ENCODE assay signal across 13 cellular contexts in genomic region chr13:114069376-114070097, GRCh38.
A peak's percentile ranks its signal among the peaks of the same experiment; 100 is the strongest.
DNase-seq lines count a peak whose midpoint lies in the region; ATAC-seq, FAIRE-seq and TF ChIP-seq lines count a peak whose summit lies in the region.
"Had no signal": no experiment of that assay in that cellular context is flagged by ENCODE, and none has a peak within 500 bp of the region (broad histone marks: within the 10 kb centered on the region; RNA-seq: fewer than 3 reads in every experiment).

No MANE protein-coding gene starts in this region.

- H3K9me3 ChIP-seq in Peyer's patch: no peaks in the 10 kb centered on the region
- H3K9me3 ChIP-seq in kidney (ENCODE audit: control insufficient read depth in 1 of 2, low read length in 2 of 2): no peaks in the 10 kb centered on the region
- H3K9me3 ChIP-seq in skeletal muscle tissue (ENCODE audit: control insufficient read depth in 3 of 3, low read length in 3 of 3): no peaks in the 10 kb centered on the region
- H3K9me3 ChIP-seq: SJCRH30 had no signal

- H3K4me1 Mint-ChIP-seq in CD14-positive monocyte: peaks cover 46% of the 10 kb centered on the region

- H3K4me1 ChIP-seq in Peyer's patch (peaks cover 3 to 41% (median 36%) of the 10 kb centered on the region in 4 donors), kidney (ENCODE audit: control insufficient read depth in 1 of 2, insufficient read depth in 1 of 2, low read depth in 1 of 2, low read length in 2 of 2) (peaks cover 0 to 14% of the 10 kb centered on the region in 2 donors), skeletal muscle tissue (ENCODE audit: control insufficient read depth in 3 of 3, insufficient read depth in 3 of 3, low read length in 3 of 3) (peaks cover 36 to 53% (median 42%) of the 10 kb centered on the region in 3 donors)

- TF ChIP-seq POLR2A in Peyer's patch (IDR thresholded peaks at IDR 0.05): no peak

- H3K27ac ChIP-seq in Peyer's patch (peak overlapping the region; percentile 83 to 93 (median 86)), kidney (ENCODE audit: low read depth in 2 of 2, low read length in 2 of 2) (no peak overlapping the region), skeletal muscle tissue (ENCODE audit: low read depth, low read length) (peak overlapping the region; percentile 72)
- H3K27ac ChIP-seq: SJCRH30 had no signal

- TF ChIP-seq CTCF in CD14-positive monocyte (IDR thresholded peaks at IDR 0.05) (no peak), Peyer's patch (IDR thresholded peaks at IDR 0.05) (no peak), kidney (IDR thresholded peaks at IDR 0.05; ENCODE audit: borderline replicate concordance, extremely low read depth, insufficient read depth) (no peak)

- H3K4me3 ChIP-seq in Peyer's patch: no peak overlapping the region
- H3K4me3 ChIP-seq in kidney (ENCODE audit: low read length in 2 of 2): no peak overlapping the region
- no peak overlapping the region for H3K4me3 ChIP-seq in skeletal muscle tissue (ENCODE audit: low read length in 3 of 3)
- H3K4me3 ChIP-seq: SJCRH30 had no signal

- ATAC-seq in HG02970 (IDR thresholded peaks at IDR 0.05; ENCODE audit: low FRiP score, unreplicated experiment): no peak
- ATAC-seq: stimulated activated naive CD8-positive, alpha-beta T cell treated with anti-CD3 and anti-CD28 coated beads, Interleukin-15, Interleukin-2, amounts not matched to agents 100 U/mL and 50 U/mL, for 24 hours had no signal

- DNase-seq in CD14-positive monocyte (ENCODE audit: low spot score) (no peak), Peyer's patch (peak in 2 of 3 donors; percentile 26 to 44), kidney (peak; percentile 70), OCI-M1 (lab: John Stamatoyannopoulos, UW) (no peak), medulla oblongata (ENCODE audit: extremely low spot score) (no peak), NCI-H2171 (lab: John Stamatoyannopoulos, UW) (no peak)
- DNase-seq: activated CD4-positive, alpha-beta T cell treated with anti-CD3 and anti-CD28 coated beads for 48 hours; amygdala; NCI-H345; SJCRH30 had no signal

- H3K27ac Mint-ChIP-seq in CD14-positive monocyte: peak overlapping the region; percentile 94 to 100 (median 97)

- H3K27me3 Mint-ChIP-seq in CD14-positive monocyte (ENCODE audit: low read depth in 3 of 3): peaks cover 0 to 2% (median 1%) of the 10 kb centered on the region in 3 donors

- intact Hi-C loops in CD14-positive monocyte (cut with micrococcal nuclease) (loop anchor here in 1 of 2 donors (5.0 to 10.0 kb wide), 2 partner anchors 58 to 575 kb away; partner anchors contain the start of gene DCUN1D2), kidney (cut with DNase I) (no loop called here)

- H3K36me3 Mint-ChIP-seq in CD14-positive monocyte: peaks cover 35 to 38% of the 10 kb centered on the region in 2 donors

- no peaks in the 10 kb centered on the region for H3K27me3 ChIP-seq in Peyer's patch
- no peaks in the 10 kb centered on the region for H3K27me3 ChIP-seq in skeletal muscle tissue (ENCODE audit: control insufficient read depth in 3 of 3, insufficient read depth in 3 of 3, low read length in 3 of 3)
- H3K27me3 ChIP-seq: SJCRH30 had no signal

- H3K9me3 Mint-ChIP-seq in CD14-positive monocyte: peaks cover 0 to 3% (median 2%) of the 10 kb centered on the region in 7 donors

- peak overlapping the region; percentile 66 to 86 for H3K4me3 Mint-ChIP-seq in CD14-positive monocyte

- H3K36me3 ChIP-seq in Peyer's patch: no peaks in the 10 kb centered on the region
- no peaks in the 10 kb centered on the region for H3K36me3 ChIP-seq in kidney (ENCODE audit: control insufficient read depth in 1 of 2, insufficient read depth in 2 of 2, low read length in 2 of 2)
- H3K36me3 ChIP-seq in skeletal muscle tissue (ENCODE audit: control insufficient read depth in 3 of 3, insufficient read depth in 3 of 3, low read length in 3 of 3): peaks cover 10 to 13% (median 11%) of the 10 kb centered on the region in 3 donors

- no peak for FAIRE-seq in kidney (lab: Jason Lieb, UNC)

- H3K9ac ChIP-seq in kidney (ENCODE audit: low read length in 2 of 2): no peak overlapping the region
- peak overlapping the region in 2 of 3 donors; percentile 45 to 47 for H3K9ac ChIP-seq in skeletal muscle tissue (ENCODE audit: low read depth in 1 of 3, low read length in 3 of 3)

Comparison
In these comparisons a context has a peak if more than half of its experiments do, and no peak if none do; other contexts are left out.
1. DNase-seq: peak in Peyer's patch (2 of 3) and kidney (single experiment); none in CD14-positive monocyte (single experiment), OCI-M1 (single experiment), medulla oblongata (single experiment) and NCI-H2171 (single experiment).
2. H3K27ac ChIP-seq: peak in Peyer's patch (4 of 4) and skeletal muscle tissue (single experiment); none in kidney (0 of 2).
3. H3K9ac ChIP-seq: peak in skeletal muscle tissue (2 of 3); none in kidney (0 of 2).